In the genomic region with DNA sequence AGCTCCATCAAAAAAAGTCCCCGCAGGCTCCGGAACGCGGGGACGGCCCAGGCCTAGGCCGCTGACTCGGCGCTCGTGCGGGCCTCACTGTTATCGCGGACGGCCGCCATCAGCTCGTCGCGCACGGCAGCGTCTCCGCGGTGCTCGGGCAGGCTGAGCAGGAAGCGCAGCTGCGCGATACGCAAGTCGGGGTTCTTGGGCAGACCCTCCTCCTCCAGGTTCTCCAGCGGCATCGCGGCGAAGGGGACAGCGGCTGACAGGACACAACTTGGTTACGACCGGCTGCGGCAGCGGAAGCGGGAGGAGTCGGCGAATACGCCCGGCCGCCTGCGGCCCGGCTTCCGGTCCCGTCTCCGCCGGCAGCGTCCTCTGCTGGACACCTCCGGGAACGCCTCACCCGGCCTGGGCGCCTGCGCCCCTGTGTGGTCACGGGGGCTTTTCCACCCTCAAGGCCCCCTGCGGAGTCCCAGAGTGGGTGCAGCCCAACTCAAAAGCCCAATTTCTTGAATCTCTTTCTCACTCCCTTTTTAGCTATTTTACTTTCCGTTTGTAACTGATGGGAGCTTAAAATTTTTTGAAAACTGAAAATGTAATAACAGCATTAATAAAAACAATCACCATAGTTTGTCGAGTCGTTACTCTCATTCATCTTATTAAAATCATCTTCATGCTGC, we compare ENCODE assay signal across 8 cellular contexts. TPM values are rescaled to one million over a fixed set of nuclear protein-coding genes. Genes with fewer than 3 reads are reported as not detected.
DNase-seq lines count a peak whose midpoint lies in the region; ATAC-seq and TF ChIP-seq lines count a peak whose summit lies in the region.

PSMD6 (minus strand) TSS at position 308 of the 674 bp plus-strand sequence; CDS start at position 233, 75 bp downstream.

- H3K27ac Mint-ChIP-seq in activated CD8-positive, alpha-beta memory T cell treated with anti-CD3 and anti-CD28 coated beads, Interleukin-2, amount 10 ng/mL, durations not matched to agents 7 days and 5 days: peak within 1 kb of the TSS; percentile 93
- H3K27ac Mint-ChIP-seq in endodermal cell: peak within 1 kb of the TSS; percentile 92

- H3K4me1 ChIP-seq in endodermal cell (ENCODE audit: control insufficient read depth, insufficient read depth, low read length): no peaks in the 10 kb centered on the region

- H3K9me3 Mint-ChIP-seq in activated CD8-positive, alpha-beta memory T cell treated with anti-CD3 and anti-CD28 coated beads, Interleukin-2, amount 10 ng/mL, durations not matched to agents 7 days and 5 days (ENCODE audit: low read depth): no peaks in the 10 kb centered on the region
- H3K9me3 Mint-ChIP-seq in endodermal cell: no peaks in the 10 kb centered on the region

- peaks cover 30% of the 10 kb centered on the region for H3K4me1 Mint-ChIP-seq in activated CD8-positive, alpha-beta memory T cell treated with anti-CD3 and anti-CD28 coated beads, Interleukin-2, amount 10 ng/mL, durations not matched to agents 7 days and 5 days
- H3K4me1 Mint-ChIP-seq in endodermal cell: peaks cover 12% of the 10 kb centered on the region

- H3K36me3 Mint-ChIP-seq in activated CD8-positive, alpha-beta memory T cell treated with anti-CD3 and anti-CD28 coated beads, Interleukin-2, amount 10 ng/mL, durations not matched to agents 7 days and 5 days: peaks cover 19% of the 10 kb centered on the region
- peaks cover 28% of the 10 kb centered on the region for H3K36me3 Mint-ChIP-seq in endodermal cell (ENCODE audit: low read depth)

- H3K9me3 ChIP-seq in endodermal cell (ENCODE audit: control insufficient read depth, low read length): no peaks in the 10 kb centered on the region

- H3K4me3 ChIP-seq in endodermal cell (ENCODE audit: low read length): peak within 1 kb of the TSS; percentile 89

- TF ChIP-seq CTCF in endodermal cell (conservative IDR thresholded peaks at IDR 0.05): peak; percentile 100

- peak within 1 kb of the TSS; percentile 60 for H3K27ac ChIP-seq in endodermal cell (ENCODE audit: low read depth, low read length)

- DNase-seq in CMK (ENCODE audit: low read depth): peak; percentile 56
- peak; percentile 87 for DNase-seq in HK-2 (ENCODE audit: unreplicated experiment)
- peak; percentile 82 for DNase-seq in NOMO-1 treated with dmso at 0.1 percent for 144 hours (lab: John Stamatoyannopoulos, UW; ENCODE audit: unreplicated experiment)
- DNase-seq in activated CD8-positive, alpha-beta memory T cell treated with anti-CD3 and anti-CD28 coated beads, Interleukin-2, amount 10 ng/mL, durations not matched to agents 7 days and 5 days: peak; percentile 92
- peak; percentile 95 for DNase-seq in endodermal cell
- peak; percentile 98 for DNase-seq in mesenteric fat pad (ENCODE audit: low spot score)
- peak; percentile 78 to 80 for DNase-seq in stimulated activated CD8-positive, alpha-beta memory T cell treated with anti-CD3 and anti-CD28 coated beads, Interleukin-15, amount 100 ng/mL, for 4 hours (ENCODE audit: low read depth in 2 of 2)

- no peaks in the 10 kb centered on the region for H3K27me3 ChIP-seq in endodermal cell (ENCODE audit: control insufficient read depth, insufficient read depth, low read length, poor library complexity, severe bottlenecking)

- H3K4me3 Mint-ChIP-seq in activated CD8-positive, alpha-beta memory T cell treated with anti-CD3 and anti-CD28 coated beads, Interleukin-2, amount 10 ng/mL, durations not matched to agents 7 days and 5 days: peak within 1 kb of the TSS; percentile 92
- H3K4me3 Mint-ChIP-seq in endodermal cell: peak within 1 kb of the TSS; percentile 85

- 4 to 6% methylated on average over 35 to 58 of the region's 59 CpGs for WGBS in endodermal cell (ENCODE audit: insufficient coverage in 1 of 2, insufficient read length in 1 of 2), 2 experiments

- peak; percentile 97 for ATAC-seq in GM19452 (IDR thresholded peaks at IDR 0.05; ENCODE audit: unreplicated experiment)
- peak; percentile 91 for ATAC-seq in activated CD8-positive, alpha-beta memory T cell treated with anti-CD3 and anti-CD28 coated beads, Interleukin-2, amount 10 ng/mL, durations not matched to agents 7 days and 5 days

- H3K9ac ChIP-seq in endodermal cell (ENCODE audit: extremely low read depth, low read length, poor library complexity, severe bottlenecking): peak within 1 kb of the TSS; percentile 86

- H3K36me3 ChIP-seq in endodermal cell (ENCODE audit: control insufficient read depth, insufficient read depth, low read length): peaks cover 38% of the 10 kb centered on the region

- H3K27me3 Mint-ChIP-seq in activated CD8-positive, alpha-beta memory T cell treated with anti-CD3 and anti-CD28 coated beads, Interleukin-2, amount 10 ng/mL, durations not matched to agents 7 days and 5 days: peaks cover 15% of the 10 kb centered on the region
- H3K27me3 Mint-ChIP-seq in endodermal cell (ENCODE audit: insufficient read depth): no peaks in the 10 kb centered on the region

- CTCF ChIA-PET in activated CD8-positive, alpha-beta memory T cell treated with anti-CD3 and anti-CD28 coated beads, Interleukin-2, amount 10 ng/mL, durations not matched to agents 7 days and 5 days (lab: Charles Lee): interaction anchor here (0.6 to 4.6 kb wide), 26 partner anchors 11 to 461 kb away, joined by 3 to 18 read pairs (median 4); partner anchors contain the start of gene SCAANT1

RNA-seq across cellular contexts. Expression of gene PSMD6, which starts in this region (rescaled TPM):
- total RNA-seq in activated CD8-positive, alpha-beta memory T cell treated with anti-CD3 and anti-CD28 coated beads, Interleukin-2, amount 10 ng/mL, durations not matched to agents 7 days and 5 days: 10 to 100 TPM; 68.0 to 94.9 TPM
- total RNA-seq in endodermal cell (100 to 1,000 TPM in 1 of 2 donors, 10 to 100 TPM in 1; 99.7 to 109 TPM), mesenteric fat pad (64.1 TPM)
- 115 TPM for polyA plus RNA-seq in endodermal cell (2013, experiment 1 of 2)
- 104 TPM for polyA plus RNA-seq in endodermal cell (2013, experiment 2 of 2)

Comparison
In these comparisons a context has a peak if more than half of its experiments do, and no peak if none do; other contexts are left out.
1. Peak in every context shown above with its lines: DNase-seq, ATAC-seq, H3K4me3 ChIP-seq and H3K27ac ChIP-seq.